Comparison of ENCODE assay signal across 1 cellular context in genomic region chr11:9078113-9079041, GRCh38.
TF ChIP-seq lines count a peak whose summit lies in the region.

No MANE protein-coding gene starts in this region.

TF ChIP-seq in IMR-90, 13 proteins besides CTCF, POLR2A, EP300 and RAD21:
- TF ChIP-seq ELK1 (IDR thresholded peaks at IDR 0.05; ENCODE audit: borderline replicate concordance, low read depth, low read length) (no peak), MAZ (IDR thresholded peaks at IDR 0.05; ENCODE audit: borderline replicate concordance, low read depth, low read length) (no peak), RFX5 (IDR thresholded peaks at IDR 0.05; ENCODE audit: low read depth, low read length) (no peak), FOS (IDR thresholded peaks at IDR 0.05; ENCODE audit: low read depth, low read length) (no peak), RCOR1 (IDR thresholded peaks at IDR 0.05; ENCODE audit: insufficient replicate concordance, low read length) (no peak), MAFK (IDR thresholded peaks at IDR 0.05; ENCODE audit: low read depth, low read length) (no peak), MXI1 (IDR thresholded peaks at IDR 0.05; ENCODE audit: borderline replicate concordance, low read depth, low read length) (no peak), BHLHE40 (IDR thresholded peaks at IDR 0.05; ENCODE audit: low read depth, low read length) (no peak), SMC3 (IDR thresholded peaks at IDR 0.05; ENCODE audit: low read depth, low read length) (no peak), NFE2L2 (IDR thresholded peaks at IDR 0.05; ENCODE audit: low read depth, low read length) (no peak), CEBPB (IDR thresholded peaks at IDR 0.05; ENCODE audit: low read depth, low read length) (no peak), USF2 (IDR thresholded peaks at IDR 0.05; ENCODE audit: low read depth, low read length) (no peak), CHD1 (IDR thresholded peaks at IDR 0.05; ENCODE audit: low read depth, low read length) (no peak)
TF ChIP-seq in IMR-90: peak in this region for 0.
